In the genomic region with DNA sequence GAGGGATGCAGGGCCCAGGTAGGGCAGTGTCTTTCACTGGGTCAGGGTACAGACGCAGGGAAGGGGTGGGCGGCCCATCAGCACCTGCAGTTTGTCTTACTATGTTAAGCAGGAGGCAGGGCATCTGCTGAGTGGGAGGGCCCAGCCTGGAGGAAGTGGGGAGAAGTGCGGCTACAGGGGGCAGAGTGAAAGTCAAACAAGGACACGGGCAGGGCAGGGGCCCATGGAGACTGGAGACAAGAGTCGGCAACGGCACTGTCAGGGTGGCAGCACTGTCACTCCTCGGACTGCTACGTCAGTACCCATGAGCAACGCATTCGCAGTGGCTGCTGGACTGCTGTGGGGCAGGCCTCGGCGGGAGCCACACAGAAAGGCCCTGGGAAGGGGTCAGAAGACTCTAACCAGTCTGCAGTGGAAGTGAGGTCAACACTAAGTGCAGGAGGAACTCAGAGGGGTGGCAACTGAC, we compare ENCODE assay signal across 1 cellular context.
TF ChIP-seq lines count a peak whose summit lies in the region.

No MANE protein-coding gene starts in this region.

TF ChIP-seq in H1, 55 proteins besides CTCF, POLR2A, EP300 and RAD21 (continued from another document):
- TF ChIP-seq, protein P1, sequence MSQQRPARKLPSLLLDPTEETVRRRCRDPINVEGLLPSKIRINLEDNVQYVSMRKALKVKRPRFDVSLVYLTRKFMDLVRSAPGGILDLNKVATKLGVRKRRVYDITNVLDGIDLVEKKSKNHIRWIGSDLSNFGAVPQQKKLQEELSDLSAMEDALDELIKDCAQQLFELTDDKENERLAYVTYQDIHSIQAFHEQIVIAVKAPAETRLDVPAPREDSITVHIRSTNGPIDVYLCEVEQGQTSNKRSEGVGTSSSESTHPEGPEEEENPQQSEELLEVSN (IDR thresholded peaks at IDR 0.05): no peak
- TF ChIP-seq RFX5 (IDR thresholded peaks at IDR 0.05; ENCODE audit: borderline replicate concordance, low read depth, low read length) (no peak), JUND (IDR thresholded peaks at IDR 0.05; ENCODE audit: low read length) (no peak), SRF (IDR thresholded peaks at IDR 0.05; ENCODE audit: low read depth, low read length) (no peak), YY1 (IDR thresholded peaks at IDR 0.05; ENCODE audit: low read depth, low read length) (no peak)
